24 cellular contexts compared by ENCODE assay signal in genomic region chr12:67807808-67808207, GRCh38.
A peak's percentile ranks its signal among the peaks of the same experiment; 100 is the strongest.
DNase-seq lines count a peak whose midpoint lies in the region; ATAC-seq and TF ChIP-seq lines count a peak whose summit lies in the region.
"Had no signal": no experiment of that assay in that cellular context is flagged by ENCODE, and none has a peak within 500 bp of the region (broad histone marks: within the 10 kb centered on the region; RNA-seq: fewer than 3 reads in every experiment).

No MANE protein-coding gene starts in this region.

- intact Hi-C loops in psoas muscle (cut with DNase I), result no loop called here
- intact Hi-C loops in colonic mucosa (cut with DNase I), result no loop called here

- ATAC-seq in psoas muscle, result peak; percentile 48 to 73 (median 55)
- no peak for ATAC-seq in activated naive CD4-positive, alpha-beta T cell treated with anti-CD3 and anti-CD28 coated beads, Interleukin-2, amount 50 U/mL, for 72 hours
- no peak for ATAC-seq in HG02973 (IDR thresholded peaks at IDR 0.05; ENCODE audit: unreplicated experiment)
- ATAC-seq in HG03108 (IDR thresholded peaks at IDR 0.05; ENCODE audit: unreplicated experiment), result no peak
- ATAC-seq: A549; activated CD8-positive, alpha-beta T cell treated with anti-CD3 and anti-CD28 coated beads, Interleukin-2, amount 10 ng/mL, durations not matched to agents 7 days and 5 days; right lobe of liver had no signal

- no peak for TF ChIP-seq CTCF in WI38 (IDR thresholded peaks at IDR 0.05; ENCODE audit: low read depth, low read length)
- TF ChIP-seq CTCF in fibroblast of villous mesenchyme (IDR thresholded peaks at IDR 0.05; ENCODE audit: insufficient read depth, low read depth, low read length), result no peak
- TF ChIP-seq CTCF in psoas muscle (IDR thresholded peaks at IDR 0.05), result no peak
- TF ChIP-seq CTCF in colonic mucosa (IDR thresholded peaks at IDR 0.05), result no peak

- H3K4me3 ChIP-seq in WI38 (ENCODE audit: low read depth, low read length), result peak overlapping the region; percentile 25
- no peak overlapping the region for H3K4me3 ChIP-seq in fibroblast of villous mesenchyme (ENCODE audit: low read depth, low read length)
- H3K4me3 ChIP-seq in psoas muscle, result peak overlapping the region; percentile 21
- no peak overlapping the region for H3K4me3 ChIP-seq in colonic mucosa
- H3K4me3 ChIP-seq: A549, left ventricle myocardium inferior, PC-9, right lobe of liver had no signal

- H3K4me1 ChIP-seq in psoas muscle (peaks cover 13% of the 10 kb centered on the region), colonic mucosa (no peaks in the 10 kb centered on the region)
- H3K4me1 ChIP-seq: right lobe of liver had no signal

- H3K9ac ChIP-seq in colonic mucosa (ENCODE audit: low read depth in 2 of 2, low read length in 2 of 2), result no peak overlapping the region

- H3K9me3 ChIP-seq in psoas muscle, result peaks cover 5% of the 10 kb centered on the region
- no peaks in the 10 kb centered on the region for H3K9me3 ChIP-seq in colonic mucosa
- H3K9me3 ChIP-seq: A549, left ventricle myocardium inferior, right lobe of liver had no signal

- H3K36me3 ChIP-seq in psoas muscle (ENCODE audit: insufficient read depth in 1 of 2, low read depth in 1 of 2) (no peaks in the 10 kb centered on the region), colonic mucosa (no peaks in the 10 kb centered on the region)
- H3K36me3 ChIP-seq: left ventricle myocardium inferior, right lobe of liver, WERI-Rb-1 had no signal

- H3K9me3 Mint-ChIP-seq in activated naive CD4-positive, alpha-beta T cell treated with anti-CD3 and anti-CD28 coated beads, Interleukin-2, amount 50 U/mL, for 72 hours, result peaks cover 6 to 8% of the 10 kb centered on the region in 2 donors
- H3K9me3 Mint-ChIP-seq: activated naive CD4-positive, alpha-beta T cell treated with anti-CD3 and anti-CD28 coated beads, Interleukin-2, amount 10 ng/mL, durations not matched to agents 7 days and 5 days; stimulated activated naive CD8-positive, alpha-beta T cell treated with anti-CD3 and anti-CD28 coated beads, Interleukin-15, Interleukin-2, amounts not matched to agents 100 ng/mL and 50 ng/mL, for 24 hours had no signal

- WGBS in psoas muscle, 3 donors, result 30 to 41% (median 38%) methylated on average over 5 of the region's 5 CpGs

- peak; percentile 31 for DNase-seq in A172 (ENCODE audit: low spot score)
- peak; percentile 65 for DNase-seq in fibroblast of villous mesenchyme (ENCODE audit: low read depth)
- DNase-seq in psoas muscle, result no peak
- DNase-seq in activated naive CD4-positive, alpha-beta T cell treated with anti-CD3 and anti-CD28 coated beads, Interleukin-2, amount 50 U/mL, for 72 hours (ENCODE audit: low spot score in 2 of 2), result no peak
- no peak for DNase-seq in colonic mucosa
- DNase-seq: activated CD8-positive, alpha-beta T cell treated with anti-CD3 and anti-CD28 coated beads, Interleukin-2, amount 10 ng/mL, durations not matched to agents 7 days and 5 days; activated naive CD4-positive, alpha-beta T cell treated with anti-CD3 and anti-CD28 coated beads, Interleukin-2, amount 10 ng/mL, durations not matched to agents 7 days and 5 days; activated T-cell treated with anti-CD3 and anti-CD28 coated beads, Interleukin-2, amount 50 U/mL, for 24 hours; C1 segment of cervical spinal cord; glutamatergic neuron; left ventricle myocardium inferior; NCI-H1417; nucleus accumbens; PC-9; right lobe of liver; SIG-M5; stimulated activated CD4-positive, alpha-beta T cell treated with anti-CD3 and anti-CD28 coated beads, Interleukin-2, amount 100 ng/mL, for 24 hours; T-helper 2 cell; WERI-Rb-1 had no signal

- H3K27me3 ChIP-seq in psoas muscle (ENCODE audit: insufficient read depth in 3 of 3, low read length in 2 of 3) (no peaks in the 10 kb centered on the region), colonic mucosa (no peaks in the 10 kb centered on the region)
- H3K27me3 ChIP-seq: right lobe of liver had no signal

- H3K27ac Mint-ChIP-seq in activated naive CD4-positive, alpha-beta T cell treated with anti-CD3 and anti-CD28 coated beads, Interleukin-2, amount 50 U/mL, for 72 hours, result no peak overlapping the region
- H3K27ac Mint-ChIP-seq: activated CD8-positive, alpha-beta T cell treated with anti-CD3 and anti-CD28 coated beads, Interleukin-2, amount 10 ng/mL, durations not matched to agents 7 days and 5 days; activated naive CD4-positive, alpha-beta T cell treated with anti-CD3 and anti-CD28 coated beads, Interleukin-2, amount 10 ng/mL, durations not matched to agents 7 days and 5 days; activated T-cell treated with anti-CD3 and anti-CD28 coated beads, Interleukin-2, amount 50 U/mL, for 24 hours; stimulated activated naive CD8-positive, alpha-beta T cell treated with anti-CD3 and anti-CD28 coated beads, Interleukin-15, Interleukin-2, amounts not matched to agents 100 ng/mL and 50 ng/mL, for 24 hours had no signal

- H3K36me3 Mint-ChIP-seq in activated naive CD4-positive, alpha-beta T cell treated with anti-CD3 and anti-CD28 coated beads, Interleukin-2, amount 50 U/mL, for 72 hours, result peaks cover 0 to 10% of the 10 kb centered on the region in 2 donors
- H3K36me3 Mint-ChIP-seq: activated naive CD4-positive, alpha-beta T cell treated with anti-CD3 and anti-CD28 coated beads, Interleukin-2, amount 10 ng/mL, durations not matched to agents 7 days and 5 days had no signal

- H3K27ac ChIP-seq in psoas muscle, result peak overlapping the region; percentile 69
- H3K27ac ChIP-seq in colonic mucosa, result no peak overlapping the region
- H3K27ac ChIP-seq: A549, left ventricle myocardium inferior, PC-9, right lobe of liver, WERI-Rb-1 had no signal

Comparison
In these comparisons a context has a peak if more than half of its experiments do, and no peak if none do; other contexts are left out.
1. DNase-seq: peak in A172 (single experiment) and fibroblast of villous mesenchyme (single experiment); none in psoas muscle (0 of 2), activated naive CD4-positive, alpha-beta T cell treated with anti-CD3 and anti-CD28 coated beads, Interleukin-2, amount 50 U/mL, for 72 hours (0 of 2) and colonic mucosa (single experiment).
2. H3K4me3 ChIP-seq: peak in WI38 (single experiment) and psoas muscle (single experiment); none in fibroblast of villous mesenchyme (single experiment) and colonic mucosa (single experiment).
3. ATAC-seq: peak in psoas muscle (4 of 4); none in activated naive CD4-positive, alpha-beta T cell treated with anti-CD3 and anti-CD28 coated beads, Interleukin-2, amount 50 U/mL, for 72 hours (0 of 2), HG02973 (single experiment) and HG03108 (single experiment).